Comparison of ENCODE assay signal across 1 cellular context in genomic region chr3:115706311-115706829, GRCh38.
TF ChIP-seq lines count a peak whose summit lies in the region.

No MANE protein-coding gene starts in this region.

TF ChIP-seq in HepG2, 621 proteins besides CTCF, POLR2A, EP300 and RAD21 (continued from another document and continues in another):
- TF ChIP-seq, protein P1, sequence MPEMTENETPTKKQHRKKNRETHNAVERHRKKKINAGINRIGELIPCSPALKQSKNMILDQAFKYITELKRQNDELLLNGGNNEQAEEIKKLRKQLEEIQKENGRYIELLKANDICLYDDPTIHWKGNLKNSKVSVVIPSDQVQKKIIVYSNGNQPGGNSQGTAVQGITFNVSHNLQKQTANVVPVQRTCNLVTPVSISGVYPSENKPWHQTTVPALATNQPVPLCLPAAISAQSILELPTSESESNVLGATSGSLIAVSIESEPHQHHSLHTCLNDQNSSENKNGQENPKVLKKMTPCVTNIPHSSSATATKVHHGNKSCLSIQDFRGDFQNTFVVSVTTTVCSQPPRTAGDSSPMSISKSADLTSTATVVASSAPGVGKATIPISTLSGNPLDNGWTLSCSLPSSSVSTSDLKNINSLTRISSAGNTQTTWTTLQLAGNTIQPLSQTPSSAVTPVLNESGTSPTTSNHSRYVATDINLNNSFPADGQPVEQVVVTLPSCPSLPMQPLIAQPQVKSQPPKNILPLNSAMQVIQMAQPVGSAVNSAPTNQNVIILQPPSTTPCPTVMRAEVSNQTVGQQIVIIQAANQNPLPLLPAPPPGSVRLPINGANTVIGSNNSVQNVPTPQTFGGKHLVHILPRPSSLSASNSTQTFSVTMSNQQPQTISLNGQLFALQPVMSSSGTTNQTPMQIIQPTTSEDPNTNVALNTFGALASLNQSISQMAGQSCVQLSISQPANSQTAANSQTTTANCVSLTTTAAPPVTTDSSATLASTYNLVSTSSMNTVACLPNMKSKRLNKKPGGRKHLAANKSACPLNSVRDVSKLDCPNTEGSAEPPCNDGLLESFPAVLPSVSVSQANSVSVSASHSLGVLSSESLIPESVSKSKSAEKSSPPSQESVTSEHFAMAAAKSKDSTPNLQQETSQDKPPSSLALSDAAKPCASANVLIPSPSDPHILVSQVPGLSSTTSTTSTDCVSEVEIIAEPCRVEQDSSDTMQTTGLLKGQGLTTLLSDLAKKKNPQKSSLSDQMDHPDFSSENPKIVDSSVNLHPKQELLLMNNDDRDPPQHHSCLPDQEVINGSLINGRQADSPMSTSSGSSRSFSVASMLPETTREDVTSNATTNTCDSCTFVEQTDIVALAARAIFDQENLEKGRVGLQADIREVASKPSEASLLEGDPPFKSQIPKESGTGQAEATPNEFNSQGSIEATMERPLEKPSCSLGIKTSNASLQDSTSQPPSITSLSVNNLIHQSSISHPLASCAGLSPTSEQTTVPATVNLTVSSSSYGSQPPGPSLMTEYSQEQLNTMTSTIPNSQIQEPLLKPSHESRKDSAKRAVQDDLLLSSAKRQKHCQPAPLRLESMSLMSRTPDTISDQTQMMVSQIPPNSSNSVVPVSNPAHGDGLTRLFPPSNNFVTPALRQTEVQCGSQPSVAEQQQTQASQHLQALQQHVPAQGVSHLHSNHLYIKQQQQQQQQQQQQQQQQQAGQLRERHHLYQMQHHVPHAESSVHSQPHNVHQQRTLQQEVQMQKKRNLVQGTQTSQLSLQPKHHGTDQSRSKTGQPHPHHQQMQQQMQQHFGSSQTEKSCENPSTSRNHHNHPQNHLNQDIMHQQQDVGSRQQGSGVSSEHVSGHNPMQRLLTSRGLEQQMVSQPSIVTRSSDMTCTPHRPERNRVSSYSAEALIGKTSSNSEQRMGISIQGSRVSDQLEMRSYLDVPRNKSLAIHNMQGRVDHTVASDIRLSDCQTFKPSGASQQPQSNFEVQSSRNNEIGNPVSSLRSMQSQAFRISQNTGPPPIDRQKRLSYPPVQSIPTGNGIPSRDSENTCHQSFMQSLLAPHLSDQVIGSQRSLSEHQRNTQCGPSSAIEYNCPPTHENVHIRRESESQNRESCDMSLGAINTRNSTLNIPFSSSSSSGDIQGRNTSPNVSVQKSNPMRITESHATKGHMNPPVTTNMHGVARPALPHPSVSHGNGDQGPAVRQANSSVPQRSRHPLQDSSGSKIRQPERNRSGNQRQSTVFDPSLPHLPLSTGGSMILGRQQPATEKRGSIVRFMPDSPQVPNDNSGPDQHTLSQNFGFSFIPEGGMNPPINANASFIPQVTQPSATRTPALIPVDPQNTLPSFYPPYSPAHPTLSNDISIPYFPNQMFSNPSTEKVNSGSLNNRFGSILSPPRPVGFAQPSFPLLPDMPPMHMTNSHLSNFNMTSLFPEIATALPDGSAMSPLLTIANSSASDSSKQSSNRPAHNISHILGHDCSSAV (CRISPR knock-in tag; IDR thresholded peaks at IDR 0.05; ENCODE audit: borderline replicate concordance) = no peak
- TF ChIP-seq NCOR1 (IDR thresholded peaks at IDR 0.05; ENCODE audit: borderline replicate concordance, low read length) = peak; percentile 87
- TF ChIP-seq NR2F2 (IDR thresholded peaks at IDR 0.05; ENCODE audit: borderline replicate concordance, low read depth) = peak; percentile 84
- no peak for TF ChIP-seq MAX (IDR thresholded peaks at IDR 0.05)
- TF ChIP-seq KLF13 (CRISPR knock-in tag; IDR thresholded peaks at IDR 0.05) = no peak
- no peak for TF ChIP-seq ZNF121 (CRISPR knock-in tag; IDR thresholded peaks at IDR 0.05)
- peak; percentile 62; the same call in 1 of the 2 replicates for TF ChIP-seq KDM6A (CRISPR knock-in tag; IDR thresholded peaks at IDR 0.05; ENCODE audit: low read depth)
- TF ChIP-seq ZNF674 (CRISPR knock-in tag; IDR thresholded peaks at IDR 0.05; ENCODE audit: low read depth) = no peak
- no peak for TF ChIP-seq CBFB (CRISPR knock-in tag; IDR thresholded peaks at IDR 0.05)
- TF ChIP-seq GABPB1 (CRISPR knock-in tag; IDR thresholded peaks at IDR 0.05) = no peak
- TF ChIP-seq ZMYM2 (CRISPR knock-in tag; IDR thresholded peaks at IDR 0.05) = no peak
- TF ChIP-seq TEAD3 (CRISPR knock-in tag; optimal IDR thresholded peaks at IDR 0.05; ENCODE audit: borderline replicate concordance) = peak; percentile 28
- no peak for TF ChIP-seq ZNF660 (CRISPR knock-in tag; IDR thresholded peaks at IDR 0.05; ENCODE audit: borderline replicate concordance, low read depth)
- TF ChIP-seq, protein P2, sequence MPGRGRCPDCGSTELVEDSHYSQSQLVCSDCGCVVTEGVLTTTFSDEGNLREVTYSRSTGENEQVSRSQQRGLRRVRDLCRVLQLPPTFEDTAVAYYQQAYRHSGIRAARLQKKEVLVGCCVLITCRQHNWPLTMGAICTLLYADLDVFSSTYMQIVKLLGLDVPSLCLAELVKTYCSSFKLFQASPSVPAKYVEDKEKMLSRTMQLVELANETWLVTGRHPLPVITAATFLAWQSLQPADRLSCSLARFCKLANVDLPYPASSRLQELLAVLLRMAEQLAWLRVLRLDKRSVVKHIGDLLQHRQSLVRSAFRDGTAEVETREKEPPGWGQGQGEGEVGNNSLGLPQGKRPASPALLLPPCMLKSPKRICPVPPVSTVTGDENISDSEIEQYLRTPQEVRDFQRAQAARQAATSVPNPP (CRISPR knock-in tag; IDR thresholded peaks at IDR 0.05) = no peak
- no peak for TF ChIP-seq LRRFIP1 (CRISPR knock-in tag; conservative IDR thresholded peaks at IDR 0.05)
- TF ChIP-seq ZNF747 (CRISPR knock-in tag; IDR thresholded peaks at IDR 0.05; ENCODE audit: borderline replicate concordance) = no peak
- TF ChIP-seq, protein P3, sequence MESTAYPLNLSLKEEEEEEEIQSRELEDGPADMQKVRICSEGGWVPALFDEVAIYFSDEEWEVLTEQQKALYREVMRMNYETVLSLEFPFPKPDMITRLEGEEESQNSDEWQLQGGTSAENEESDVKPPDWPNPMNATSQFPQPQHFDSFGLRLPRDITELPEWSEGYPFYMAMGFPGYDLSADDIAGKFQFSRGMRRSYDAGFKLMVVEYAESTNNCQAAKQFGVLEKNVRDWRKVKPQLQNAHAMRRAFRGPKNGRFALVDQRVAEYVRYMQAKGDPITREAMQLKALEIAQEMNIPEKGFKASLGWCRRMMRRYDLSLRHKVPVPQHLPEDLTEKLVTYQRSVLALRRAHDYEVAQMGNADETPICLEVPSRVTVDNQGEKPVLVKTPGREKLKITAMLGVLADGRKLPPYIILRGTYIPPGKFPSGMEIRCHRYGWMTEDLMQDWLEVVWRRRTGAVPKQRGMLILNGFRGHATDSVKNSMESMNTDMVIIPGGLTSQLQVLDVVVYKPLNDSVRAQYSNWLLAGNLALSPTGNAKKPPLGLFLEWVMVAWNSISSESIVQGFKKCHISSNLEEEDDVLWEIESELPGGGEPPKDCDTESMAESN (CRISPR knock-in tag; conservative IDR thresholded peaks at IDR 0.05) = no peak
- TF ChIP-seq KLF6 (CRISPR knock-in tag; IDR thresholded peaks at IDR 0.05) = no peak
- no peak for TF ChIP-seq ZNF709 (CRISPR knock-in tag; IDR thresholded peaks at IDR 0.05)
- no peak for TF ChIP-seq ZNF138 (CRISPR knock-in tag; IDR thresholded peaks at IDR 0.05; ENCODE audit: low read depth)
- TF ChIP-seq PHF5A (CRISPR knock-in tag; IDR thresholded peaks at IDR 0.05; ENCODE audit: low read depth, unreplicated experiment) = no peak
- TF ChIP-seq ZNF205 (CRISPR knock-in tag; IDR thresholded peaks at IDR 0.05) = no peak
- no peak for TF ChIP-seq XBP1 (CRISPR knock-in tag; IDR thresholded peaks at IDR 0.05)
- TF ChIP-seq, protein P4, sequence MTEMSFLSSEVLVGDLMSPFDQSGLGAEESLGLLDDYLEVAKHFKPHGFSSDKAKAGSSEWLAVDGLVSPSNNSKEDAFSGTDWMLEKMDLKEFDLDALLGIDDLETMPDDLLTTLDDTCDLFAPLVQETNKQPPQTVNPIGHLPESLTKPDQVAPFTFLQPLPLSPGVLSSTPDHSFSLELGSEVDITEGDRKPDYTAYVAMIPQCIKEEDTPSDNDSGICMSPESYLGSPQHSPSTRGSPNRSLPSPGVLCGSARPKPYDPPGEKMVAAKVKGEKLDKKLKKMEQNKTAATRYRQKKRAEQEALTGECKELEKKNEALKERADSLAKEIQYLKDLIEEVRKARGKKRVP (CRISPR knock-in tag; IDR thresholded peaks at IDR 0.05) = no peak
- TF ChIP-seq MXI1 (IDR thresholded peaks at IDR 0.05; ENCODE audit: borderline replicate concordance, low read depth, low read length) = no peak
- TF ChIP-seq ZNF678 (CRISPR knock-in tag; IDR thresholded peaks at IDR 0.05) = no peak
- no peak for TF ChIP-seq ZNF850 (CRISPR knock-in tag; conservative IDR thresholded peaks at IDR 0.05)
- no peak for TF ChIP-seq CHD2 (IDR thresholded peaks at IDR 0.05; ENCODE audit: low read depth, low read length)
- no peak for TF ChIP-seq SRF (IDR thresholded peaks at IDR 0.05; ENCODE audit: low read depth, low read length)
- TF ChIP-seq ZNF724P (CRISPR knock-in tag; IDR thresholded peaks at IDR 0.05; ENCODE audit: borderline replicate concordance) = no peak
- TF ChIP-seq FOXK1 (CRISPR knock-in tag; IDR thresholded peaks at IDR 0.05; ENCODE audit: borderline replicate concordance, low read depth) = no peak
- no peak for TF ChIP-seq LCORL (IDR thresholded peaks at IDR 0.05)
- no peak for TF ChIP-seq LCORL (CRISPR knock-in tag; IDR thresholded peaks at IDR 0.05)
- TF ChIP-seq HDAC2 (CRISPR knock-in tag; IDR thresholded peaks at IDR 0.05) = 0 out of 2 replicates have a peak, but pooled peaks have one; percentile 23
- TF ChIP-seq ZNF713 (CRISPR knock-in tag; IDR thresholded peaks at IDR 0.05) = no peak
- no peak for TF ChIP-seq ZBTB10 (CRISPR knock-in tag; IDR thresholded peaks at IDR 0.05; ENCODE audit: borderline replicate concordance)
- no peak for TF ChIP-seq TRAFD1 (CRISPR knock-in tag; IDR thresholded peaks at IDR 0.05; ENCODE audit: borderline replicate concordance)
